9 cellular contexts compared by ENCODE assay signal in genomic region chr4:92305878-92306520, GRCh38. TPM values are rescaled to one million over a fixed set of nuclear protein-coding genes. Genes with fewer than 3 reads are reported as not detected.
DNase-seq lines count a peak whose midpoint lies in the region; ATAC-seq and TF ChIP-seq lines count a peak whose summit lies in the region.
"Had no signal": no experiment of that assay in that cellular context is flagged by ENCODE, and none has a peak within 500 bp of the region (broad histone marks: within the 10 kb centered on the region; RNA-seq: fewer than 3 reads in every experiment).

No MANE protein-coding gene starts in this region.

- no peak for TF ChIP-seq CTCF in GM13977 (IDR thresholded peaks at IDR 0.05; ENCODE audit: extremely low read depth, insufficient read depth, missing control alignments)
- TF ChIP-seq CTCF in left ventricle myocardium inferior (IDR thresholded peaks at IDR 0.05; ENCODE audit: borderline replicate concordance): no peak
- TF ChIP-seq CTCF in progenitor cell of endocrine pancreas (IDR thresholded peaks at IDR 0.05; ENCODE audit: unreplicated experiment): no peak

- H3K27me3 ChIP-seq in left ventricle myocardium inferior (ENCODE audit: low read depth): peaks cover 55% of the 10 kb centered on the region

- H3K27me3 Mint-ChIP-seq in progenitor cell of endocrine pancreas: peaks cover 57% of the 10 kb centered on the region

- DNase-seq in GM13977 (ENCODE audit: low spot score) (peak; percentile 7), SK-N-MC (ENCODE audit: low read depth, low spot score) (no peak), left ventricle myocardium inferior (no peak), progenitor cell of endocrine pancreas (ENCODE audit: low spot score, unreplicated experiment) (no peak), middle frontal gyrus (ENCODE audit: extremely low spot score, low spot score) (no peak)
- DNase-seq in effector CD8-positive, alpha-beta T cell (lab: John Stamatoyannopoulos, UW): no peak
- DNase-seq: stimulated activated CD4-positive, alpha-beta T cell treated with anti-CD3 and anti-CD28 coated beads, Interleukin-4, amount 100 ng/mL, for 4 hours had no signal

- H3K9ac ChIP-seq in SK-N-MC (ENCODE audit: insufficient read length): peak overlapping the region; percentile 45

- H3K9me3 Mint-ChIP-seq in progenitor cell of endocrine pancreas (ENCODE audit: low read depth): no peaks in the 10 kb centered on the region

- H3K4me1 Mint-ChIP-seq in progenitor cell of endocrine pancreas (ENCODE audit: low read depth): peaks cover 19% of the 10 kb centered on the region

- no peak overlapping the region for H3K27ac ChIP-seq in SK-N-MC
- H3K27ac ChIP-seq in left ventricle myocardium inferior (replicated peaks): no peak overlapping the region

- peak overlapping the region; percentile 87 for H3K4me3 ChIP-seq in SK-N-MC
- H3K4me3 ChIP-seq in left ventricle myocardium inferior: peak overlapping the region; percentile 67

- intact Hi-C loops in left ventricle myocardium inferior (cut with micrococcal nuclease): no loop called here

- peak overlapping the region; percentile 75 for H3K4me3 Mint-ChIP-seq in progenitor cell of endocrine pancreas (ENCODE audit: low read depth)

- H3K36me3 Mint-ChIP-seq in progenitor cell of endocrine pancreas (ENCODE audit: insufficient read depth): no peaks in the 10 kb centered on the region

- H3K36me3 ChIP-seq in SK-N-MC (ENCODE audit: insufficient read depth, low read length) (no peaks in the 10 kb centered on the region), left ventricle myocardium inferior (no peaks in the 10 kb centered on the region)

- peak overlapping the region; percentile 31 for H3K27ac Mint-ChIP-seq in progenitor cell of endocrine pancreas

- H3K9me3 ChIP-seq in SK-N-MC (ENCODE audit: low read depth, low read length) (no peaks in the 10 kb centered on the region), left ventricle myocardium inferior (replicated peaks) (no peaks in the 10 kb centered on the region)

- peaks cover 29% of the 10 kb centered on the region for H3K4me1 ChIP-seq in left ventricle myocardium inferior

- in situ Hi-C loops in GM13977 (cut with MboI; ENCODE audit: low pct_unique_long_range_greater_than_20kb, low sequenced_read_pairs, unreplicated experiment): no loop called here

- ATAC-seq in GM19463 (IDR thresholded peaks at IDR 0.05; ENCODE audit: unreplicated experiment) (no peak), GM21786 (IDR thresholded peaks at IDR 0.05; ENCODE audit: unreplicated experiment) (no peak)

RNA-seq across cellular contexts. Expression of gene GRID2, which starts 2.2 kb away (rescaled TPM):
- total RNA-seq in left ventricle myocardium inferior: not detected
- 0.18 and 0.69 TPM in 2 replicates for total RNA-seq in progenitor cell of endocrine pancreas
